In genomic region chr2:147110317-147110716, GRCh38 we compare ENCODE assay signal across 17 cellular contexts.
DNase-seq lines count a peak whose midpoint lies in the region; FAIRE-seq and TF ChIP-seq lines count a peak whose summit lies in the region.
"Had no signal": no experiment of that assay in that cellular context is flagged by ENCODE, and none has a peak within 500 bp of the region (broad histone marks: within the 10 kb centered on the region; RNA-seq: fewer than 3 reads in every experiment).

No MANE protein-coding gene starts in this region.

- H3K9me3 Mint-ChIP-seq in neural crest cell, result peaks cover 4% of the 10 kb centered on the region

- H3K4me1 Mint-ChIP-seq in neural crest cell, result peaks cover 13% of the 10 kb centered on the region
- H3K4me1 Mint-ChIP-seq: activated CD4-positive, alpha-beta T cell treated with anti-CD3 and anti-CD28 coated beads for 36 hours had no signal

- TF ChIP-seq CTCF in D721Med (IDR thresholded peaks at IDR 0.05; ENCODE audit: insufficient read depth, missing control alignments), result no peak
- no peak for TF ChIP-seq CTCF in epithelial cell of proximal tubule (conservative IDR thresholded peaks at IDR 0.05; ENCODE audit: low read depth, low read length)
- TF ChIP-seq CTCF in neural crest cell (conservative IDR thresholded peaks at IDR 0.05), result no peak

- H3K4me3 ChIP-seq in epithelial cell of proximal tubule (ENCODE audit: low read depth, low read length), result no peak overlapping the region
- H3K4me3 ChIP-seq: upper lobe of right lung had no signal

- H3K27me3 Mint-ChIP-seq in neural crest cell (ENCODE audit: low read depth), result no peaks in the 10 kb centered on the region

- H3K4me3 Mint-ChIP-seq in neural crest cell, result no peak overlapping the region
- H3K4me3 Mint-ChIP-seq: activated CD4-positive, alpha-beta T cell treated with anti-CD3 and anti-CD28 coated beads for 36 hours; HFFc6 had no signal

- peak; percentile 35 for FAIRE-seq in D721Med (lab: Jason Lieb, UNC)
- FAIRE-seq: G401.6 had no signal

- H3K36me3 Mint-ChIP-seq in neural crest cell (ENCODE audit: low read depth), result no peaks in the 10 kb centered on the region

- peak overlapping the region; percentile 12 for H3K27ac Mint-ChIP-seq in neural crest cell (ENCODE audit: unreplicated experiment)
- H3K27ac Mint-ChIP-seq: activated CD4-positive, alpha-beta T cell treated with anti-CD3 and anti-CD28 coated beads for 36 hours; HFFc6 had no signal

- DNase-seq in D721Med (ENCODE audit: insufficient read length, low spot score) (no peak), NCI-H446 (lab: John Stamatoyannopoulos, UW) (peak; percentile 88 to 91), epithelial cell of proximal tubule (ENCODE audit: low read depth) (peak; percentile 58), neural crest cell (ENCODE audit: low read depth, low spot score) (no peak), DMS53 treated with DMSO at 0.1 percent for 48 hours (lab: John Stamatoyannopoulos, UW; ENCODE audit: unreplicated experiment) (no peak), hepatic stellate cell (ENCODE audit: low spot score) (no peak), DMS153 treated with DMSO at 0.1 percent for 48 hours (lab: John Stamatoyannopoulos, UW; ENCODE audit: unreplicated experiment) (no peak), SHP77 treated with DMSO at 0.1 percent for 48 hours (lab: John Stamatoyannopoulos, UW) (no peak)
- DNase-seq: activated CD4-positive, alpha-beta T cell treated with anti-CD3 and anti-CD28 coated beads for 36 hours; activated effector memory CD4-positive, alpha-beta T cell treated with anti-CD3 and anti-CD28 coated beads, Interleukin-2, amount 50 U/mL, for 16 hours; HFFc6; left colon; NCI-H1048; right cardiac atrium; stimulated activated naive CD8-positive, alpha-beta T cell treated with anti-CD3 and anti-CD28 coated beads, Interleukin-15, Interleukin-2, amounts not matched to agents 100 U/mL and 50 U/mL, for 24 hours; upper lobe of right lung had no signal

Comparison
In these comparisons a context has a peak if more than half of its experiments do, and no peak if none do; other contexts are left out.
1. DNase-seq: peak in NCI-H446 (2 of 2) and epithelial cell of proximal tubule (single experiment); none in D721Med (single experiment), neural crest cell (single experiment), DMS53 treated with DMSO at 0.1 percent for 48 hours (single experiment), hepatic stellate cell (single experiment), DMS153 treated with DMSO at 0.1 percent for 48 hours (single experiment) and SHP77 treated with DMSO at 0.1 percent for 48 hours (single experiment).